In the genomic region with DNA sequence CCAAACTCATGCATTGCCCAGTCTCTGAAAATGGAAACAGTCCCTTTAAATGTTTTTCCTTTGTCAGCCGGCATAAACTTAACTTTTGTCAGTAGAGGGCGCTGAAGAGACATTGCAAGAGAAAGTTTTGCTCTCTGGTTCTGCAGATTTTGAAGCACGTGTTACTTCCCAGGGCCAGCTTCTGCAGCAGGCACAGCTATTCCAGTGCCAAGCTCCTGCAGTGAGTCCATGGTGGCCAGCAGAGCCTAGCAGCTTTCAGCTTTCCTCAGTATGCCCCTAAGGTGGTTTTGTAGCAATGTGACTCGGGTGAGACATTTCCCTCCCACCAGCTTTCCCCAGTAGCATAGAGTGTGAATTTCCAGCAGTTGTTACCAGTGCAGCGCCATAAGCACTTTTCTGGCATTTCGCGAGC, we compare ENCODE assay signal across 8 cellular contexts. TPM values are rescaled to one million over a fixed set of nuclear protein-coding genes. Genes with fewer than 3 reads are reported as not detected.
DNase-seq lines count a peak whose midpoint lies in the region; ATAC-seq and TF ChIP-seq lines count a peak whose summit lies in the region.

No MANE protein-coding gene starts in this region.

- no peaks in the 10 kb centered on the region for H3K4me1 ChIP-seq in NT2/D1 (ENCODE audit: insufficient read depth, insufficient read length)
- H3K4me1 ChIP-seq in esophagus muscularis mucosa: peaks cover 5 to 34% (median 25%) of the 10 kb centered on the region in 4 donors
- H3K4me1 ChIP-seq in suprapubic skin: peaks cover 20% of the 10 kb centered on the region

- TF ChIP-seq EP300 in esophagus muscularis mucosa (IDR thresholded peaks at IDR 0.05) (no peak), suprapubic skin (IDR thresholded peaks at IDR 0.05) (no peak)

- H3K9ac ChIP-seq in NT2/D1 (ENCODE audit: insufficient read length, low read depth): no peak overlapping the region

- H3K27me3 ChIP-seq in NT2/D1 (ENCODE audit: insufficient read depth, insufficient read length) (no peaks in the 10 kb centered on the region), esophagus muscularis mucosa (no peaks in the 10 kb centered on the region), suprapubic skin (no peaks in the 10 kb centered on the region)

- H3K36me3 ChIP-seq in NT2/D1 (ENCODE audit: insufficient read depth, insufficient read length, low read length): no peaks in the 10 kb centered on the region
- no peaks in the 10 kb centered on the region for H3K36me3 ChIP-seq in esophagus muscularis mucosa
- no peaks in the 10 kb centered on the region for H3K36me3 ChIP-seq in suprapubic skin

- peak; percentile 44 to 71 for ATAC-seq in natural killer cell treated with Interleukin-12 subunit alpha and Interleukin-12 subunit beta and Interleukin-15 and Interleukin-18, amount 100 ng/mL, for 72 hours

- H3K9me3 ChIP-seq in NT2/D1 (ENCODE audit: insufficient read depth, low read length) (no peaks in the 10 kb centered on the region), esophagus muscularis mucosa (no peaks in the 10 kb centered on the region), suprapubic skin (no peaks in the 10 kb centered on the region)

- no peak for TF ChIP-seq POLR2A in esophagus muscularis mucosa (IDR thresholded peaks at IDR 0.05; ENCODE audit: low read depth)
- no peak for TF ChIP-seq POLR2A in suprapubic skin (IDR thresholded peaks at IDR 0.05)

- H3K4me3 ChIP-seq in NT2/D1 (ENCODE audit: insufficient read length, low read depth) (no peak overlapping the region), esophagus muscularis mucosa (no peak overlapping the region), suprapubic skin (no peak overlapping the region)

- WGBS in esophagus muscularis mucosa: 40% methylated on average over 7 of the region's 7 CpGs
- WGBS in suprapubic skin: 39% methylated on average over 7 of the region's 7 CpGs

- peaks cover 0 to 3% of the 10 kb centered on the region in 2 donors for H3K27me3 Mint-ChIP-seq in natural killer cell treated with Interleukin-12 subunit alpha and Interleukin-12 subunit beta and Interleukin-15 and Interleukin-18, amount 100 ng/mL, for 72 hours

- no peaks in the 10 kb centered on the region for H3K9me3 Mint-ChIP-seq in natural killer cell treated with Interleukin-12 subunit alpha and Interleukin-12 subunit beta and Interleukin-15 and Interleukin-18, amount 100 ng/mL, for 72 hours

- no peaks in the 10 kb centered on the region for H3K36me3 Mint-ChIP-seq in natural killer cell treated with Interleukin-12 subunit alpha and Interleukin-12 subunit beta and Interleukin-15 and Interleukin-18, amount 100 ng/mL, for 72 hours

- H3K4me1 Mint-ChIP-seq in natural killer cell treated with Interleukin-12 subunit alpha and Interleukin-12 subunit beta and Interleukin-15 and Interleukin-18, amount 100 ng/mL, for 72 hours (ENCODE audit: low read depth in 2 of 2): peaks cover 28 to 43% of the 10 kb centered on the region in 2 donors

- peak overlapping the region in 1 of 4 donors; percentile 31 for H3K27ac ChIP-seq in esophagus muscularis mucosa (replicated peaks in 1 of 4)
- H3K27ac ChIP-seq in suprapubic skin: no peak overlapping the region

- H3K4me3 Mint-ChIP-seq in natural killer cell treated with Interleukin-12 subunit alpha and Interleukin-12 subunit beta and Interleukin-15 and Interleukin-18, amount 100 ng/mL, for 72 hours: no peak overlapping the region

- TF ChIP-seq CTCF in GM20000 (IDR thresholded peaks at IDR 0.05; ENCODE audit: extremely low read depth, missing control alignments) (peak; percentile 47), esophagus muscularis mucosa (IDR thresholded peaks at IDR 0.05) (peak; percentile 79 to 91 (median 88)), suprapubic skin (IDR thresholded peaks at IDR 0.05) (peak; percentile 66 to 79)

- intact Hi-C loops in esophagus muscularis mucosa (cut with DNase I): no loop called here

- DNase-seq in D341Med (ENCODE audit: low spot score): peak; percentile 71
- DNase-seq in GM20000 (ENCODE audit: low spot score): peak; percentile 49
- DNase-seq in HPDE6-E6E7 (ENCODE audit: extremely low spot score): peak; percentile 51
- peak; percentile 88 for DNase-seq in NT2/D1 (ENCODE audit: low read depth, low spot score)
- DNase-seq in activated CD8-positive, alpha-beta memory T cell treated with anti-CD3 and anti-CD28 coated beads, Interleukin-2, amount 50 U/mL, for 1 hour (ENCODE audit: extremely low read depth): peak; percentile 28
- DNase-seq in esophagus muscularis mucosa (ENCODE audit: extremely low spot score): no peak
- DNase-seq in natural killer cell treated with Interleukin-12 subunit alpha and Interleukin-12 subunit beta and Interleukin-15 and Interleukin-18, amount 100 ng/mL, for 72 hours (ENCODE audit: low spot score): peak; percentile 71
- DNase-seq in suprapubic skin (ENCODE audit: low spot score in 2 of 2): peak in 1 of 2 donors; percentile 68

- H3K27ac Mint-ChIP-seq in natural killer cell treated with Interleukin-12 subunit alpha and Interleukin-12 subunit beta and Interleukin-15 and Interleukin-18, amount 100 ng/mL, for 72 hours: no peak overlapping the region

RNA-seq across cellular contexts. Expression of a gene that starts 2.6 kb away (rescaled TPM):
- total RNA-seq in esophagus muscularis mucosa (10 to 100 TPM in 2 of 4 donors, 1 to 10 TPM in 2; 4.3 to 15.4 (median 9.6) TPM), suprapubic skin (1 to 10 TPM in 3 of 4 donors, under 1 TPM in 1; 0.57 to 4.6 (median 2.2) TPM)
- total RNA-seq in natural killer cell treated with Interleukin-12 subunit alpha and Interleukin-12 subunit beta and Interleukin-15 and Interleukin-18, amount 100 ng/mL, for 72 hours: 1 to 10 TPM; 1.4 to 3.8 TPM

RNA-seq across cellular contexts. Expression of a gene that starts 32.0 kb away (rescaled TPM):
- total RNA-seq in esophagus muscularis mucosa (10 to 100 TPM in 3 of 4 donors, 1 to 10 TPM in 1; 6.7 to 12.5 (median 10.9) TPM), suprapubic skin (1 to 10 TPM; 1.8 to 7.1 (median 2.7) TPM)
- 10 to 100 TPM; 10.0 to 13.5 TPM for total RNA-seq in natural killer cell treated with Interleukin-12 subunit alpha and Interleukin-12 subunit beta and Interleukin-15 and Interleukin-18, amount 100 ng/mL, for 72 hours
